33 cellular contexts compared by ENCODE assay signal in genomic region chr2:69454976-69455375, GRCh38.
"Had no signal": no experiment of that assay in that cellular context is flagged by ENCODE, and none has a peak within 500 bp of the region (broad histone marks: within the 10 kb centered on the region; RNA-seq: fewer than 3 reads in every experiment).

No MANE protein-coding gene starts in this region.

- H3K4me3 ChIP-seq: MG63 had no signal

- H3K36me3 ChIP-seq: MG63 had no signal

- DNase-seq: Karpas-422, Kasumi-1, KBM-7, KG1, MG63, MM.1S, NCI-H1048, NCI-H1092, NCI-H1092 treated with DMSO at 0.1 percent for 48 hours, NCI-H1105, NCI-H1105 treated with DMSO at 0.1 percent for 48 hours, NCI-H1417, NCI-H1417 treated with DMSO at 0.1 percent for 48 hours, NCI-H1436, NCI-H1436 treated with DMSO at 0.1 percent for 48 hours, NCI-H146, NCI-H1694, NCI-H1694 treated with DMSO at 0.1 percent for 48 hours, NCI-H187, NCI-H187 treated with DMSO at 0.1 percent for 48 hours, NCI-H1930, NCI-H2029, NCI-H2029 treated with DMSO at 0.1 percent for 48 hours, NCI-H2081, NCI-H2081 treated with DMSO at 0.1 percent for 48 hours, NCI-H2107, NCI-H2171, NCI-H2171 treated with DMSO at 0.1 percent for 48 hours, NCI-H2227 treated with DMSO at 0.1 percent for 48 hours, NCI-H226, NCI-H345, NCI-H446, NCI-H446 treated with DMSO at 0.1 percent for 48 hours had no signal

- H3K9me3 ChIP-seq: MG63 had no signal
